In genomic region chr19:41427647-41428480, GRCh38 we compare ENCODE assay signal across 1 cellular context.
TF ChIP-seq lines count a peak whose summit lies in the region.

No MANE protein-coding gene starts in this region.

TF ChIP-seq in K562, 482 proteins besides CTCF, POLR2A, EP300 and RAD21 (continued from another document and continues in another):
- TF ChIP-seq UBTF (IDR thresholded peaks at IDR 0.05; ENCODE audit: borderline replicate concordance in 1 of 2, low read depth in 2 of 2, low read length in 2 of 2) (no peak), NFE2L1 (tag; IDR thresholded peaks at IDR 0.05; ENCODE audit: borderline replicate concordance, low read depth) (no peak), ARHGAP35 (IDR thresholded peaks at IDR 0.05; ENCODE audit: partially characterized antibody) (peak; percentile 60), PHB2 (IDR thresholded peaks at IDR 0.05; ENCODE audit: low read depth) (0 out of 2 replicates have a peak, but pooled peaks have one; percentile 55), FUS (optimal IDR thresholded peaks at IDR 0.05; ENCODE audit: low read depth, low read length) (no peak), HBP1 (CRISPR knock-in tag; IDR thresholded peaks at IDR 0.05) (peak; percentile 94), GTF2A2 (tag; IDR thresholded peaks at IDR 0.05) (no peak), THRAP3 (IDR thresholded peaks at IDR 0.05; ENCODE audit: borderline replicate concordance) (no peak), BCOR (IDR thresholded peaks at IDR 0.05) (peak; percentile 75), CBX8 (IDR thresholded peaks at IDR 0.05; ENCODE audit: borderline replicate concordance, extremely low read depth, low read depth, low read length, poor library complexity, severe bottlenecking) (no peak), MED1 (CRISPR knock-in tag; IDR thresholded peaks at IDR 0.05; ENCODE audit: borderline replicate concordance) (no peak), IRF2 (CRISPR knock-in tag; IDR thresholded peaks at IDR 0.05) (no peak), HMG20B (CRISPR knock-in tag; IDR thresholded peaks at IDR 0.05) (no peak), MECOM (CRISPR knock-in tag; IDR thresholded peaks at IDR 0.05) (no peak), SRSF7 (optimal IDR thresholded peaks at IDR 0.05; ENCODE audit: low read depth, low read length) (no peak), ZNF398 (CRISPR knock-in tag; IDR thresholded peaks at IDR 0.05) (no peak), CSDE1 (IDR thresholded peaks at IDR 0.05) (no peak), TRIM25 (IDR thresholded peaks at IDR 0.05; ENCODE audit: borderline replicate concordance) (peak; percentile 46; the same call in 1 of the 2 replicates), TGIF2 (CRISPR knock-in tag; IDR thresholded peaks at IDR 0.05) (0 out of 2 replicates have a peak, but pooled peaks have one; percentile 12), ZC3H11A (IDR thresholded peaks at IDR 0.05; ENCODE audit: low read depth, low read length) (no peak), SAP30 (IDR thresholded peaks at IDR 0.05; ENCODE audit: borderline replicate concordance, insufficient read depth, low read depth, low read length, poor library complexity, severe bottlenecking) (no peak), ZNF384 (IDR thresholded peaks at IDR 0.05; ENCODE audit: low read depth, low read length) (no peak), MGA (IDR thresholded peaks at IDR 0.05) (no peak; the same call in 1 of the 2 replicates), DEAF1 (CRISPR knock-in tag; IDR thresholded peaks at IDR 0.05) (no peak), ZZZ3 (IDR thresholded peaks at IDR 0.05) (no peak), RBFOX2 (IDR thresholded peaks at IDR 0.05; ENCODE audit: low read depth, low read length) (peak; percentile 21), ZNF197 (CRISPR knock-in tag; IDR thresholded peaks at IDR 0.05; ENCODE audit: low read depth) (no peak), E2F1 (CRISPR knock-in tag; IDR thresholded peaks at IDR 0.05) (no peak), ZNF76 (CRISPR knock-in tag; IDR thresholded peaks at IDR 0.05; ENCODE audit: borderline replicate concordance) (no peak), HSF4 (CRISPR knock-in tag; IDR thresholded peaks at IDR 0.05; ENCODE audit: borderline replicate concordance) (no peak), BRCA1 (IDR thresholded peaks at IDR 0.05) (no peak), BRCA1 (CRISPR knock-in tag; IDR thresholded peaks at IDR 0.05) (no peak), MXD1 (CRISPR knock-in tag; IDR thresholded peaks at IDR 0.05; ENCODE audit: borderline replicate concordance, poor library complexity, severe bottlenecking) (no peak), E2F3 (CRISPR knock-in tag; IDR thresholded peaks at IDR 0.05) (no peak), RBM22 (IDR thresholded peaks at IDR 0.05; ENCODE audit: low read depth, low read length, poor library complexity, severe bottlenecking) (no peak), PTRF (tag; IDR thresholded peaks at IDR 0.05) (no peak), TEAD4 (IDR thresholded peaks at IDR 0.05; ENCODE audit: low read length) (no peak), TEAD4 (CRISPR knock-in tag; IDR thresholded peaks at IDR 0.05; ENCODE audit: borderline replicate concordance) (no peak), TOE1 (IDR thresholded peaks at IDR 0.05; ENCODE audit: borderline replicate concordance) (peak; percentile 67; the same call in 1 of the 2 replicates), TOE1 (CRISPR knock-in tag; IDR thresholded peaks at IDR 0.05; ENCODE audit: borderline replicate concordance, low read depth) (no peak), RFX5 (IDR thresholded peaks at IDR 0.05; ENCODE audit: low read depth, low read length) (no peak)
